ENCODE assay signal across 8 cellular contexts in the genomic region with DNA sequence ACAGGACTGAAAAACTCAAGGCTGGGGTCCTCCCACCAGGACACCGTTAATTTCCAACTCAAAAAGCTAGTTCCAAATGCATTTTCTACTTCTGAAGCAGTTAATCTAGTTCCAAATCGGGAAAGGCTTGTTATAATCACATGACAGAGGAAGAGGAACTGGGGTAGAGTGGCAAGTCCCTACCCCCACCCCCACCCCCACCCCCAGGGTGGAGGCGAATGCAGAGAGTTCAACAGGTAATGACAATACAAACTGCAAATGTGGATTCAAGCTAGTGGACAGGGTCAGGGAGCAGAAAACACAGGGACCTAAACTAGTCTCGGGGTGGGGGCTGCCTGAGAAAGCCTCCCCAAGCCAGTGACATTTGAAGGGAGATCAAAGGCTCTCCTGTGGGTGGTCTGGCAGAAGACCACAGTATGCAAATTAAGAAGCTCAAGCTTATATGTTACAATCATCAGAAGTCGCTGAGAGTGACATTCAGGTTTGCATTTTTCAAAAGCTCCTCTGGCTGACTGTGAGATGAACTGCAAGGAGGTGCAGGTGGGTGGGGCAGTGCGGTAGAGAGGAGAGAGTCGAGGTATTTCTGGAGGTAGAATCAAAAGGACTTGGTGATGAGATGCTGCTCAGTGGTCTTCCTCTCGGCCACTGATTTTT.
DNase-seq lines count a peak whose midpoint lies in the region; ATAC-seq and TF ChIP-seq lines count a peak whose summit lies in the region.

No MANE protein-coding gene starts in this region.

- H3K9me3 Mint-ChIP-seq in central memory CD8-positive, alpha-beta T cell: no peaks in the 10 kb centered on the region

- peaks cover 76% of the 10 kb centered on the region for H3K4me1 Mint-ChIP-seq in central memory CD8-positive, alpha-beta T cell

- peak; percentile 55 for ATAC-seq in GM18861 (IDR thresholded peaks at IDR 0.05; ENCODE audit: unreplicated experiment)
- ATAC-seq in HG02588 (IDR thresholded peaks at IDR 0.05; ENCODE audit: unreplicated experiment): peak; percentile 42
- ATAC-seq in central memory CD8-positive, alpha-beta T cell (replicated peaks; ENCODE audit: extremely low read depth, poor library complexity, severe bottlenecking): peak; percentile 71
- no peak for ATAC-seq in HG02571 (IDR thresholded peaks at IDR 0.05; ENCODE audit: unreplicated experiment)

- H3K9me2 ChIP-seq in OCI-LY1 (ENCODE audit: low read depth, low read length) (no peaks in the 10 kb centered on the region), MM.1S (replicated peaks; ENCODE audit: insufficient read depth, low read length) (no peaks in the 10 kb centered on the region)

- H2AFZ ChIP-seq in OCI-LY1 (ENCODE audit: low read length): no peak overlapping the region
- H2AFZ ChIP-seq in MM.1S (ENCODE audit: low read length): no peak overlapping the region

- H4K20me1 ChIP-seq in OCI-LY1 (ENCODE audit: insufficient read depth, low read length) (no peaks in the 10 kb centered on the region), MM.1S (ENCODE audit: insufficient read depth, low read length) (peaks cover 10% of the 10 kb centered on the region)

- no peak for TF ChIP-seq CTCF in OCI-LY1 (IDR thresholded peaks at IDR 0.05; ENCODE audit: low read length)
- TF ChIP-seq CTCF in MM.1S (IDR thresholded peaks at IDR 0.05; ENCODE audit: low read length): no peak

- no peaks in the 10 kb centered on the region for H3K27me3 Mint-ChIP-seq in central memory CD8-positive, alpha-beta T cell

- H3K36me3 ChIP-seq in OCI-LY1 (ENCODE audit: insufficient read depth, low read length) (no peaks in the 10 kb centered on the region), MM.1S (replicated peaks; ENCODE audit: insufficient read depth, low read length) (no peaks in the 10 kb centered on the region)

- H3K9ac ChIP-seq in OCI-LY1 (ENCODE audit: low read length): peak overlapping the region; percentile 76
- H3K9ac ChIP-seq in MM.1S (ENCODE audit: low read length): no peak overlapping the region

- DNase-seq in central memory CD8-positive, alpha-beta T cell (ENCODE audit: low spot score in 2 of 2): peak in 1 of 2 donors; percentile 27
- DNase-seq in OCI-M2 (lab: John Stamatoyannopoulos, UW; ENCODE audit: unreplicated experiment) (no peak), foreskin melanocyte (no peak), MM.1S (no peak)

- H3K36me3 Mint-ChIP-seq in central memory CD8-positive, alpha-beta T cell (ENCODE audit: insufficient read depth): peaks cover 5% of the 10 kb centered on the region

- H3F3A ChIP-seq in OCI-LY1 (ENCODE audit: insufficient read depth, low read length) (no peaks in the 10 kb centered on the region), MM.1S (ENCODE audit: insufficient read depth, low read length) (no peaks in the 10 kb centered on the region)

- H3K4me2 ChIP-seq in OCI-LY1 (ENCODE audit: low read length) (peak overlapping the region; percentile 98), MM.1S (ENCODE audit: low read depth, low read length) (no peak overlapping the region)

- H3K79me2 ChIP-seq in OCI-LY1 (ENCODE audit: insufficient read depth, low read length) (peaks cover 56% of the 10 kb centered on the region), MM.1S (ENCODE audit: low read length) (peaks cover 87% of the 10 kb centered on the region)

- H3K4me3 Mint-ChIP-seq in central memory CD8-positive, alpha-beta T cell: peak overlapping the region; percentile 73

- H3K4me1 ChIP-seq in OCI-LY1 (ENCODE audit: insufficient read depth, low read length, severe bottlenecking): peaks cover 93% of the 10 kb centered on the region
- H3K4me1 ChIP-seq in MM.1S (ENCODE audit: low read length): peaks cover 4% of the 10 kb centered on the region; the same call in 1 of the 2 replicates

- H3K4me3 ChIP-seq in OCI-LY1 (ENCODE audit: low read depth, low read length, poor library complexity, severe bottlenecking): peak overlapping the region; percentile 59
- H3K4me3 ChIP-seq in MM.1S (ENCODE audit: low read length): no peak overlapping the region

- H3K27ac Mint-ChIP-seq in central memory CD8-positive, alpha-beta T cell (ENCODE audit: low read depth): peak overlapping the region; percentile 76

- H3K27ac ChIP-seq in OCI-LY1 (ENCODE audit: low read depth, low read length, poor library complexity, severe bottlenecking) (peak overlapping the region; percentile 99), MM.1S (ENCODE audit: low read length) (no peak overlapping the region)

- no peaks in the 10 kb centered on the region for H3K27me3 ChIP-seq in OCI-LY1 (ENCODE audit: insufficient read depth, low read length)
- no peaks in the 10 kb centered on the region for H3K27me3 ChIP-seq in MM.1S (replicated peaks; ENCODE audit: insufficient read depth, low read length)

- H3K9me3 ChIP-seq in OCI-LY1 (ENCODE audit: low read length) (no peaks in the 10 kb centered on the region), MM.1S (replicated peaks; ENCODE audit: insufficient read depth, low read length) (no peaks in the 10 kb centered on the region)
